ENCODE assay signal across 10 cellular contexts in the genomic region with DNA sequence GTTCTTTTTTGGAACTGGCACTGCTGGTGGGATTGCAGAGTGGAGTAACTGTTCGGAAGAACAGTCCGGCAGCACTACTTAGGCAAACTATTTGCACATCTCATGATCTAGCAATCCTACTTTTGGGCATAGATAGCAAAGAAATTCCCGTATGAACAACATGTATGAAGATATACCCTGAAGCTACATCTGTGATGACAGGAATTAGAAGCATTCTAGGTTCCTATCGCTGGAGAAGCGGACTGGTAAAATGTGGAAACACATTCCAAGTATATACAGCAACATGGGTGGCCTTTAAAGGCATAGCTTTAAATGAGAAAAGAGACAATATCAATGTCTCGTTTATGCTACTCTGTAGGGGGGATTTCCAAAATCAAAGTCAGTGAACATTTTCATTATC. TPM values are rescaled to one million over a fixed set of nuclear protein-coding genes. Genes with fewer than 3 reads are reported as not detected.
DNase-seq lines count a peak whose midpoint lies in the region; ATAC-seq and TF ChIP-seq lines count a peak whose summit lies in the region.
"Had no signal": no experiment of that assay in that cellular context is flagged by ENCODE, and none has a peak within 500 bp of the region (broad histone marks: within the 10 kb centered on the region; RNA-seq: fewer than 3 reads in every experiment).

No MANE protein-coding gene starts in this region.

- no peaks in the 10 kb centered on the region for H3K9me3 ChIP-seq in thoracic aorta
- H3K9me3 ChIP-seq: colonic mucosa had no signal

- H3K9me3 Mint-ChIP-seq in activated naive CD4-positive, alpha-beta T cell treated with anti-CD3 and anti-CD28 coated beads, Interleukin-2, amount 10 ng/mL, durations not matched to agents 7 days and 5 days = no peaks in the 10 kb centered on the region
- no peaks in the 10 kb centered on the region for H3K9me3 Mint-ChIP-seq in activated naive CD8-positive, alpha-beta T cell treated with anti-CD3 and anti-CD28 coated beads for 36 hours

- CTCF ChIA-PET in activated naive CD4-positive, alpha-beta T cell treated with anti-CD3 and anti-CD28 coated beads, Interleukin-2, amount 10 ng/mL, durations not matched to agents 7 days and 5 days (lab: Charles Lee) = interaction anchor here (1.0 to 4.0 kb wide), 5 partner anchors 10 to 263 kb away, joined by 3 to 21 read pairs (median 3); no protein-coding TSS in a partner anchor

- H3K27ac ChIP-seq in thoracic aorta = no peak overlapping the region
- H3K27ac ChIP-seq: colonic mucosa had no signal

- H3K27ac Mint-ChIP-seq in activated naive CD4-positive, alpha-beta T cell treated with anti-CD3 and anti-CD28 coated beads, Interleukin-2, amount 10 ng/mL, durations not matched to agents 7 days and 5 days = peak overlapping the region; percentile 56
- H3K27ac Mint-ChIP-seq in activated naive CD8-positive, alpha-beta T cell treated with anti-CD3 and anti-CD28 coated beads for 36 hours = no peak overlapping the region

- peak overlapping the region; percentile 44 for H3K4me3 Mint-ChIP-seq in activated naive CD4-positive, alpha-beta T cell treated with anti-CD3 and anti-CD28 coated beads, Interleukin-2, amount 10 ng/mL, durations not matched to agents 7 days and 5 days
- peak overlapping the region; percentile 64 for H3K4me3 Mint-ChIP-seq in activated naive CD8-positive, alpha-beta T cell treated with anti-CD3 and anti-CD28 coated beads for 36 hours

- H3K36me3 Mint-ChIP-seq in activated naive CD4-positive, alpha-beta T cell treated with anti-CD3 and anti-CD28 coated beads, Interleukin-2, amount 10 ng/mL, durations not matched to agents 7 days and 5 days = peaks cover 42% of the 10 kb centered on the region
- peaks cover 47% of the 10 kb centered on the region for H3K36me3 Mint-ChIP-seq in activated naive CD8-positive, alpha-beta T cell treated with anti-CD3 and anti-CD28 coated beads for 36 hours

- H3K4me3 ChIP-seq in thoracic aorta = peak overlapping the region; percentile 92
- H3K4me3 ChIP-seq: colonic mucosa had no signal

- H3K4me1 ChIP-seq in thoracic aorta (ENCODE audit: control insufficient read depth in 1 of 2, low read depth in 2 of 2) = peaks cover 26 to 48% of the 10 kb centered on the region in 2 donors

- H3K27me3 Mint-ChIP-seq in activated naive CD4-positive, alpha-beta T cell treated with anti-CD3 and anti-CD28 coated beads, Interleukin-2, amount 10 ng/mL, durations not matched to agents 7 days and 5 days = peaks cover 5% of the 10 kb centered on the region
- no peaks in the 10 kb centered on the region for H3K27me3 Mint-ChIP-seq in activated naive CD8-positive, alpha-beta T cell treated with anti-CD3 and anti-CD28 coated beads for 36 hours

- DNase-seq in activated naive CD4-positive, alpha-beta T cell treated with anti-CD3 and anti-CD28 coated beads, Interleukin-2, amount 10 ng/mL, durations not matched to agents 7 days and 5 days = no peak
- DNase-seq in activated naive CD4-positive, alpha-beta T cell (lab: John Stamatoyannopoulos, UW) = no peak
- no peak for DNase-seq in activated naive CD8-positive, alpha-beta T cell treated with anti-CD3 and anti-CD28 coated beads for 36 hours
- DNase-seq in iris pigment epithelial cell (ENCODE audit: low read depth) = peak; percentile 30
- DNase-seq in thoracic aorta (ENCODE audit: low spot score) = no peak
- DNase-seq in C1 segment of cervical spinal cord (lab: John Stamatoyannopoulos, UW) = no peak
- DNase-seq: colonic mucosa, SW 1271 had no signal

- no peaks in the 10 kb centered on the region for H3K27me3 ChIP-seq in thoracic aorta (replicated peaks; ENCODE audit: insufficient read depth)
- H3K27me3 ChIP-seq: colonic mucosa had no signal

- H3K36me3 ChIP-seq in thoracic aorta = peaks cover 17% of the 10 kb centered on the region

- ATAC-seq in thoracic aorta (ENCODE audit: insufficient number of reproducible peaks, low FRiP score, low read depth) (no peak), HG03571 (IDR thresholded peaks at IDR 0.05; ENCODE audit: unreplicated experiment) (no peak), GM18907 (IDR thresholded peaks at IDR 0.05; ENCODE audit: unreplicated experiment) (no peak)

- TF ChIP-seq CTCF in thoracic aorta (IDR thresholded peaks at IDR 0.05) = no peak

- peaks cover 39% of the 10 kb centered on the region for H3K4me1 Mint-ChIP-seq in activated naive CD4-positive, alpha-beta T cell treated with anti-CD3 and anti-CD28 coated beads, Interleukin-2, amount 10 ng/mL, durations not matched to agents 7 days and 5 days
- peaks cover 47% of the 10 kb centered on the region for H3K4me1 Mint-ChIP-seq in activated naive CD8-positive, alpha-beta T cell treated with anti-CD3 and anti-CD28 coated beads for 36 hours

RNA-seq across cellular contexts. Expression of a gene that starts 3.1 kb away (rescaled TPM):
- total RNA-seq in activated naive CD8-positive, alpha-beta T cell treated with anti-CD3 and anti-CD28 coated beads for 36 hours = 10 to 100 TPM; 39.8 to 43.0 TPM
- total RNA-seq in thoracic aorta = 10 to 100 TPM; 12.9 to 31.1 TPM

RNA-seq across cellular contexts. Expression of a gene that starts 3.3 kb away (rescaled TPM):
- 10 to 100 TPM; 68.7 to 69.0 TPM for total RNA-seq in activated naive CD8-positive, alpha-beta T cell treated with anti-CD3 and anti-CD28 coated beads for 36 hours
- total RNA-seq in thoracic aorta = under 1 TPM in 1 of 2 donors, not detected in 1; 0.63 TPM

RNA-seq across cellular contexts. Expression of a gene that starts 26.0 kb away (rescaled TPM):
- under 1 TPM in 1 of 2 experiments, not detected in 1; 0.04 TPM for total RNA-seq in activated naive CD8-positive, alpha-beta T cell treated with anti-CD3 and anti-CD28 coated beads for 36 hours
- not detected for total RNA-seq in thoracic aorta

Comparison
In these comparisons a context has a peak if more than half of its experiments do, and no peak if none do; other contexts are left out.
1. RNA of a gene that starts 3.3 kb away (total RNA-seq): 68.7 to 69.0 TPM in activated naive CD8-positive, alpha-beta T cell treated with anti-CD3 and anti-CD28 coated beads for 36 hours; 0.63 TPM in thoracic aorta; every median in the first group is over 10 times any median in the second.